25 cellular contexts compared by ENCODE assay signal in the genomic region with DNA sequence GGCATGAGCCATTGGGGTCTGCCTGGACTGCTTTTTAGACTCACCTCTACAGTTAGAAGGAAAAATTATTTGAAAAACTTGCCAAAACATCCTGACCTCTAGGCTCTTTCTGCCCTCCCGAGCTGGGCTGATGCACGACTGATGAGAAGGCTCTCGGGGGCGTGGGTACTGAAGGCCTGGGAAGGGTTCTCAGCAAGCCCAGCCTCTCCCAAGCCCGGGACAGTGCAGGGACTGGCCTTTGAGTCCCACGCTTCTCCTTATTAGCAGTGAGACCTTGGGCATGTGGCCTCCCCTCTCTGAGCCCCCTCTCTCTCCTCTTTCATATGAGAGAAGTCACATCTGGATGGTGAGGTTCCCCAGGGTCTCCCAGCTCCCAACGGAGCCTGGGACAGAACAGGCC.
"Had no signal": no experiment of that assay in that cellular context is flagged by ENCODE, and none has a peak within 500 bp of the region (broad histone marks: within the 10 kb centered on the region; RNA-seq: fewer than 3 reads in every experiment).

No MANE protein-coding gene starts in this region.

- H3K27ac ChIP-seq: adrenal gland, Peyer's patch, RWPE1, SJCRH30, VCaP had no signal

- ATAC-seq: activated CD4-positive, alpha-beta T cell treated with anti-CD3 and anti-CD28 coated beads for 36 hours; activated CD8-positive, alpha-beta T cell treated with anti-CD3 and anti-CD28 coated beads for 36 hours; activated T-cell treated with anti-CD3 and anti-CD28 coated beads, Interleukin-2, amount 50 U/mL, for 72 hours had no signal

- H3K4me3 Mint-ChIP-seq: activated CD4-positive, alpha-beta T cell treated with anti-CD3 and anti-CD28 coated beads for 36 hours; activated CD8-positive, alpha-beta T cell treated with anti-CD3 and anti-CD28 coated beads for 36 hours; activated naive CD8-positive, alpha-beta T cell treated with anti-CD3 and anti-CD28 coated beads, Interleukin-2, amount 10 ng/mL, durations not matched to agents 7 days and 5 days; activated T-cell treated with anti-CD3 and anti-CD28 coated beads, Interleukin-2, amount 50 U/mL, for 72 hours had no signal

- H3K9me2 ChIP-seq: SK-N-SH had no signal

- H3K4me2 ChIP-seq: SK-N-SH had no signal

- H3K4me1 Mint-ChIP-seq: activated CD4-positive, alpha-beta T cell treated with anti-CD3 and anti-CD28 coated beads for 36 hours had no signal

- H3K36me3 ChIP-seq: adrenal gland, Peyer's patch, SJCRH30 had no signal

- H3K9me3 ChIP-seq: adrenal gland, Peyer's patch, SJCRH30, SK-N-SH had no signal

- H3K9me3 Mint-ChIP-seq: activated CD8-positive, alpha-beta T cell treated with anti-CD3 and anti-CD28 coated beads for 36 hours; activated naive CD8-positive, alpha-beta T cell treated with anti-CD3 and anti-CD28 coated beads, Interleukin-2, amount 10 ng/mL, durations not matched to agents 7 days and 5 days; activated T-cell treated with anti-CD3 and anti-CD28 coated beads, Interleukin-2, amount 50 U/mL, for 72 hours; activated T-helper 2 cell treated with anti-CD3 and anti-CD28 coated beads, Interferon-gamma antibody, Interleukin-2, Interleukin-4, amounts not matched to agents 10 μg/mL and 5 μg/mL and 100 μg/mL, durations not matched to agents 14 hours and 24 hours and 36 hours had no signal

- H3K4me3 ChIP-seq: adrenal gland, Peyer's patch, SJCRH30 had no signal

- H3K36me3 Mint-ChIP-seq: activated naive CD8-positive, alpha-beta T cell treated with anti-CD3 and anti-CD28 coated beads, Interleukin-2, amount 10 ng/mL, durations not matched to agents 7 days and 5 days had no signal

- DNase-seq: activated CD4-positive, alpha-beta T cell treated with anti-CD3 and anti-CD28 coated beads for 36 hours; activated CD4-positive, alpha-beta T cell treated with anti-CD3 and anti-CD28 coated beads, Interleukin-2, amount 50 U/mL, for 1 hour; activated CD8-positive, alpha-beta memory T cell treated with anti-CD3 and anti-CD28 coated beads, Interleukin-2, amount 50 U/mL, for 4 hours; activated CD8-positive, alpha-beta T cell treated with anti-CD3 and anti-CD28 coated beads for 36 hours; activated naive CD4-positive, alpha-beta T cell treated with anti-CD3 and anti-CD28 coated beads, Interleukin-2, amount 50 U/mL, for 16 hours; activated naive CD8-positive, alpha-beta T cell treated with anti-CD3 and anti-CD28 coated beads, Interleukin-2, amount 10 ng/mL, durations not matched to agents 7 days and 5 days; activated T-cell treated with anti-CD3 and anti-CD28 coated beads, Interleukin-2, amount 50 U/mL, for 72 hours; adrenal gland; anterior cingulate cortex; cerebellar nuclear complex; NCI-H1092; NCI-H1417; NCI-H1930; NCI-H2107; NCI-H226; NCI-H526; OCI-M1; Peyer's patch; Right ventricle myocardium superior; SJCRH30; SK-N-SH; T-helper 1 cell had no signal

- H3K4me1 ChIP-seq: adrenal gland, Peyer's patch, SJCRH30 had no signal

- H3K27me3 ChIP-seq: adrenal gland, Peyer's patch, SJCRH30 had no signal

- H3K27ac Mint-ChIP-seq: activated CD4-positive, alpha-beta T cell treated with anti-CD3 and anti-CD28 coated beads for 36 hours; activated CD8-positive, alpha-beta T cell treated with anti-CD3 and anti-CD28 coated beads for 36 hours; activated naive CD8-positive, alpha-beta T cell treated with anti-CD3 and anti-CD28 coated beads, Interleukin-2, amount 10 ng/mL, durations not matched to agents 7 days and 5 days; activated T-cell treated with anti-CD3 and anti-CD28 coated beads, Interleukin-2, amount 50 U/mL, for 72 hours; activated T-helper 2 cell treated with anti-CD3 and anti-CD28 coated beads, Interferon-gamma antibody, Interleukin-2, Interleukin-4, amounts not matched to agents 10 μg/mL and 5 μg/mL and 100 μg/mL, durations not matched to agents 14 hours and 24 hours and 36 hours had no signal

- H3K27me3 Mint-ChIP-seq: activated CD4-positive, alpha-beta T cell treated with anti-CD3 and anti-CD28 coated beads for 36 hours; activated CD8-positive, alpha-beta T cell treated with anti-CD3 and anti-CD28 coated beads for 36 hours; activated naive CD8-positive, alpha-beta T cell treated with anti-CD3 and anti-CD28 coated beads, Interleukin-2, amount 10 ng/mL, durations not matched to agents 7 days and 5 days had no signal
